Comparison of ENCODE assay signal across 24 cellular contexts in the genomic region with DNA sequence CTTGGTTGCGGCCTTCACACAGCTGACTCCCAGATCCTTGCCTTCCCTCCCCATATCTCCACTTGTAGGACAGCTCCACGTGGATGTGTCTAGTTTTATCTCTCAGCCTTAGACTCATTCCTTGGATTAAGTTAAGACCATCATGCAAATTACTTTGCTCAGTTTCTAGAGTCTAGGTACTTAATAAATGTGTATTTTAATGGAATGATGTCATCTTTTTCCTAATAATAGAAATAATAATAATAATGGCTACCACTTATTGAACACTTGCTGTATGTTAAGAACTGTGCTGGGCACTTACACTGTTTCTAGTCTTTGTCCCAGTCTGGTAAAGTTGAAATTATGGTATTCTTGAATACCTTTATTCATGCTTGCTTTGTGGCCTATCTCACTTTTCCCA.
"Had no signal": no experiment of that assay in that cellular context is flagged by ENCODE, and none has a peak within 500 bp of the region (broad histone marks: within the 10 kb centered on the region; RNA-seq: fewer than 3 reads in every experiment).

No MANE protein-coding gene starts in this region.

- H3K27ac Mint-ChIP-seq: immature natural killer cell, mesothelial cell of epicardium had no signal

- H3K4me2 ChIP-seq: hepatocyte had no signal

- H3K4me3 ChIP-seq: coronary artery, dorsolateral prefrontal cortex, esophagus muscularis mucosa, gastroesophageal sphincter, heart left ventricle, hepatocyte, left lung, lower lobe of right lung, mucosa of descending colon had no signal

- H3K4me1 ChIP-seq: foreskin keratinocyte, gastroesophageal sphincter, left lung, lower lobe of right lung had no signal

- ATAC-seq: foreskin keratinocyte, gastroesophageal sphincter, heart left ventricle, left cardiac atrium, left lung, left ventricle myocardium superior, lower lobe of right lung, mucosa of descending colon had no signal

- H2AFZ ChIP-seq: hepatocyte had no signal

- H3K27me3 Mint-ChIP-seq: naive B cell had no signal

- H3K27me3 ChIP-seq: dorsolateral prefrontal cortex, esophagus muscularis mucosa, foreskin keratinocyte, gastroesophageal sphincter, heart left ventricle, hepatocyte, left lung had no signal

- H3K4me1 Mint-ChIP-seq: immature natural killer cell had no signal

- DNase-seq: dermis blood vessel endothelial cell; dorsolateral prefrontal cortex; effector CD4-positive, alpha-beta T cell; effector memory CD4-positive, alpha-beta T cell; foreskin keratinocyte; heart left ventricle; hypothalamus; immature natural killer cell; left cardiac atrium; left lung; left ventricle myocardium superior; lower lobe of right lung; mesenchymal stem cell; mucosa of descending colon; naive B cell had no signal

- H3K4me3 Mint-ChIP-seq: immature natural killer cell, mesothelial cell of epicardium, naive B cell had no signal

- FAIRE-seq: colon, endothelial cell of umbilical vein, frontal cortex, keratinocyte had no signal

- H3K27ac ChIP-seq: coronary artery, dorsolateral prefrontal cortex, esophagus muscularis mucosa, foreskin keratinocyte, gastroesophageal sphincter, heart left ventricle, hepatocyte, left lung, lower lobe of right lung had no signal
